Comparison of ENCODE assay signal across 17 cellular contexts in genomic region chr4:7387925-7388324, GRCh38. TPM values are rescaled to one million over a fixed set of nuclear protein-coding genes. Genes with fewer than 3 reads are reported as not detected.
DNase-seq lines count a peak whose midpoint lies in the region; ATAC-seq, FAIRE-seq and TF ChIP-seq lines count a peak whose summit lies in the region.
"Had no signal": no experiment of that assay in that cellular context is flagged by ENCODE, and none has a peak within 500 bp of the region (broad histone marks: within the 10 kb centered on the region; RNA-seq: fewer than 3 reads in every experiment).

No MANE protein-coding gene starts in this region.

- intact Hi-C loops in left ventricle myocardium inferior (cut with micrococcal nuclease) (no loop called here), vagina (cut with DNase I) (no loop called here)

- H3K9me3 ChIP-seq in right atrium auricular region (no peaks in the 10 kb centered on the region), left ventricle myocardium inferior (replicated peaks) (no peaks in the 10 kb centered on the region), vagina (no peaks in the 10 kb centered on the region), tibial nerve (no peaks in the 10 kb centered on the region)

- peak; percentile 99 for FAIRE-seq in bronchial epithelial cell (lab: Jason Lieb, UNC)

- TF ChIP-seq POLR2A in vagina (IDR thresholded peaks at IDR 0.05) (no peak), tibial nerve (IDR thresholded peaks at IDR 0.05) (no peak)

- TF ChIP-seq EP300 in tibial nerve (IDR thresholded peaks at IDR 0.05) = no peak

- DNase-seq in right atrium auricular region (ENCODE audit: low spot score) (peak; percentile 5), left ventricle myocardium inferior (no peak), bronchial epithelial cell (ENCODE audit: low read depth) (no peak), mesenteric fat pad (ENCODE audit: low spot score) (peak; percentile 60), vagina (ENCODE audit: extremely low spot score in 2 of 2) (peak; percentile 56 to 64), tibial nerve (ENCODE audit: low spot score in 2 of 2) (no peak)
- DNase-seq: GF-D8, HCEC 1CT, NCI-H1436, NCI-H2029 treated with DMSO at 0.1 percent for 48 hours, NCI-H226, NCI-H526 had no signal

- ATAC-seq in HG03432 (IDR thresholded peaks at IDR 0.05; ENCODE audit: unreplicated experiment) (no peak), GM18519 (IDR thresholded peaks at IDR 0.05; ENCODE audit: low FRiP score, unreplicated experiment) (no peak)
- ATAC-seq: CD8-positive, alpha-beta T cell had no signal

- H3K36me3 ChIP-seq in right atrium auricular region (no peaks in the 10 kb centered on the region), left ventricle myocardium inferior (no peaks in the 10 kb centered on the region), bronchial epithelial cell (ENCODE audit: control insufficient read depth, insufficient read depth, low read length) (no peaks in the 10 kb centered on the region), vagina (no peaks in the 10 kb centered on the region), tibial nerve (no peaks in the 10 kb centered on the region)

- TF ChIP-seq CTCF in right atrium auricular region (IDR thresholded peaks at IDR 0.05) = no peak
- no peak for TF ChIP-seq CTCF in left ventricle myocardium inferior (IDR thresholded peaks at IDR 0.05; ENCODE audit: borderline replicate concordance)
- TF ChIP-seq CTCF in bronchial epithelial cell (IDR thresholded peaks at IDR 0.05; ENCODE audit: insufficient read depth, low read length, severe bottlenecking) = no peak
- no peak for TF ChIP-seq CTCF in vagina (IDR thresholded peaks at IDR 0.05)
- TF ChIP-seq CTCF in tibial nerve (IDR thresholded peaks at IDR 0.05) = no peak

- no peak overlapping the region for H3K27ac ChIP-seq in right atrium auricular region
- H3K27ac ChIP-seq in left ventricle myocardium inferior (replicated peaks) = no peak overlapping the region
- H3K27ac ChIP-seq in vagina = no peak overlapping the region
- no peak overlapping the region for H3K27ac ChIP-seq in tibial nerve

- WGBS in tibial nerve, 2 donors = 84 to 90% methylated on average over 2 to 6 of the region's 6 CpGs

- no peaks in the 10 kb centered on the region for H3K27me3 ChIP-seq in right atrium auricular region
- H3K27me3 ChIP-seq in left ventricle myocardium inferior (ENCODE audit: low read depth) = peaks cover 23% of the 10 kb centered on the region
- H3K27me3 ChIP-seq in bronchial epithelial cell (ENCODE audit: control insufficient read depth, insufficient read depth, low read length) = no peaks in the 10 kb centered on the region
- H3K27me3 ChIP-seq in vagina = no peaks in the 10 kb centered on the region
- H3K27me3 ChIP-seq in tibial nerve = no peaks in the 10 kb centered on the region

- no peaks in the 10 kb centered on the region for H3K4me1 ChIP-seq in right atrium auricular region
- no peaks in the 10 kb centered on the region for H3K4me1 ChIP-seq in left ventricle myocardium inferior
- no peaks in the 10 kb centered on the region for H3K4me1 ChIP-seq in vagina
- H3K4me1 ChIP-seq in tibial nerve = peaks cover 0 to 38% (median 0%) of the 10 kb centered on the region in 4 donors

- no peak overlapping the region for H3K4me3 ChIP-seq in right atrium auricular region
- H3K4me3 ChIP-seq in left ventricle myocardium inferior = no peak overlapping the region
- no peak overlapping the region for H3K4me3 ChIP-seq in bronchial epithelial cell (ENCODE audit: low read depth, low read length)
- no peak overlapping the region for H3K4me3 ChIP-seq in vagina
- no peak overlapping the region for H3K4me3 ChIP-seq in tibial nerve

RNA-seq across cellular contexts. Expression of gene PSAPL1, which starts 46.8 kb away (rescaled TPM):
- under 1 TPM in 1 of 2 donors, not detected in 1; 0.12 TPM for total RNA-seq in right atrium auricular region
- not detected for total RNA-seq in left ventricle myocardium inferior
- total RNA-seq in bronchial epithelial cell = 0.26 TPM in 1 of 2 replicates, not detected in the other
- not detected for total RNA-seq in mesenteric fat pad
- total RNA-seq in vagina = not detected
- total RNA-seq in tibial nerve = under 1 TPM in 2 of 4 donors, not detected in 2; under 0.01 to 0.22 TPM
- total RNA-seq: B cell; CD8-positive, alpha-beta T cell; HT-29 had no signal

Comparison
In these comparisons a context has a peak if more than half of its experiments do, and no peak if none do; other contexts are left out.
1. DNase-seq: peak in right atrium auricular region (single experiment), mesenteric fat pad (single experiment) and vagina (2 of 2); none in left ventricle myocardium inferior (single experiment), bronchial epithelial cell (single experiment) and tibial nerve (0 of 2).